1 cellular context compared by ENCODE assay signal in the genomic region with DNA sequence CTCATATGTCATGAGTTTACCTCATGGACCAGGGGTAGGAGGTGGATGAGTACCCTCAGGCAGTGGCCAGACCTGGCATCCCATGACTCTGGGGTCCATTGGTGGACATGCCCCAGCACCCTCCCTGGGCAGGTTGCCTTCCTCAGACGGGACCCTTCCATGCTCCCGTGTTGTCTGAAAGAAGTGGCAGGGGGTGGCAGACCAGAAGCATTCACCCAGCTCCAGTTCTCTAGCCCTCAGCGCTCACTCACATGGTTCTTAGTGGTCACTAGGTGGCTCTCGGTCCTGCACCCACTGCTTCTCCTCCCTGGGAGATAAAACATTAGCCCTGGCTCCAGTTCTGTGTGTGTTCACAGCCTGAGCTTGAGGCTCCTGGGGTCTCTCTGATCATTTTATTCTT.
TF ChIP-seq lines count a peak whose summit lies in the region.

No MANE protein-coding gene starts in this region.

TF ChIP-seq in A549, 52 proteins besides CTCF, POLR2A, EP300 and RAD21:
- TF ChIP-seq, protein P1, sequence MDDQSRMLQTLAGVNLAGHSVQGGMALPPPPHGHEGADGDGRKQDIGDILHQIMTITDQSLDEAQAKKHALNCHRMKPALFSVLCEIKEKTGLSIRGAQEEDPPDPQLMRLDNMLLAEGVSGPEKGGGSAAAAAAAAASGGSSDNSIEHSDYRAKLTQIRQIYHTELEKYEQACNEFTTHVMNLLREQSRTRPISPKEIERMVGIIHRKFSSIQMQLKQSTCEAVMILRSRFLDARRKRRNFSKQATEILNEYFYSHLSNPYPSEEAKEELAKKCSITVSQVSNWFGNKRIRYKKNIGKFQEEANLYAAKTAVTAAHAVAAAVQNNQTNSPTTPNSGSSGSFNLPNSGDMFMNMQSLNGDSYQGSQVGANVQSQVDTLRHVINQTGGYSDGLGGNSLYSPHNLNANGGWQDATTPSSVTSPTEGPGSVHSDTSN (IDR thresholded peaks at IDR 0.05) = no peak
- no peak for TF ChIP-seq PHF8 (IDR thresholded peaks at IDR 0.05; ENCODE audit: borderline replicate concordance, low read depth)
- TF ChIP-seq SMC3 (IDR thresholded peaks at IDR 0.05) = peak; percentile 45
- no peak for TF ChIP-seq ZC3H11A (IDR thresholded peaks at IDR 0.05)
- TF ChIP-seq ZFP36 (IDR thresholded peaks at IDR 0.05; ENCODE audit: borderline replicate concordance, partially characterized antibody) = no peak
- no peak for TF ChIP-seq TFCP2L1 (CRISPR knock-in tag; IDR thresholded peaks at IDR 0.05)
TF ChIP-seq in A549: peak in this region for 1.
